1 cellular context compared by ENCODE assay signal in the genomic region with DNA sequence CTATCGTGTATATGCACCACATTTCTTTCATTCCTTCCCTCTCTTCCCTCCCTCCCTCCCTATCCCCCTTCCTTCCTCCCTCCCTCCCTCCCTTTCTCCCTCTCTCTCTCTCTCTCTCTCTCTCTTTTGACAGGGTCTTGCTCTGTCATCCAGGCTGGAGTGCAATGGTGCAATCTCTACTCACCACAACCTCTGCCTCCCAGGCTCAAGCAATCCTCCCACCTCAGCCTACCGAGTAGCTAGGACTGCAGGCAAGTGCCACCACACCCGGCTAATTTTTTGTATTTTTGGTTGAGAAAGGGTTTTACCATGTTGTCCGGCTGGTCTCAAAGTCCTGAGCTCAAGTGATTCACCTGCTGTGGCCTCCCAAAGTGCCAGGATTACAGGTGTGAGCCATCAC.
TF ChIP-seq lines count a peak whose summit lies in the region.

No MANE protein-coding gene starts in this region.

TF ChIP-seq in HEK293T, 16 proteins besides CTCF, POLR2A, EP300 and RAD21:
- TF ChIP-seq CTBP1 (IDR thresholded peaks at IDR 0.05; ENCODE audit: borderline replicate concordance) (no peak), ZNF384 (IDR thresholded peaks at IDR 0.05) (no peak), LEF1 (IDR thresholded peaks at IDR 0.05; ENCODE audit: borderline replicate concordance) (no peak), SUZ12 (IDR thresholded peaks at IDR 0.05) (no peak), NFRKB (IDR thresholded peaks at IDR 0.05) (no peak), SP1 (IDR thresholded peaks at IDR 0.05) (no peak), ARNT (IDR thresholded peaks at IDR 0.05) (no peak), ELF4 (IDR thresholded peaks at IDR 0.05) (no peak), HDGF (IDR thresholded peaks at IDR 0.05; ENCODE audit: borderline replicate concordance) (no peak), FOXK2 (IDR thresholded peaks at IDR 0.05) (no peak), FOXM1 (IDR thresholded peaks at IDR 0.05; ENCODE audit: borderline replicate concordance) (no peak), L3MBTL2 (conservative IDR thresholded peaks at IDR 0.05) (no peak), TARDBP (IDR thresholded peaks at IDR 0.05) (no peak), FOXA1 (IDR thresholded peaks at IDR 0.05) (no peak), BHLHE40 (IDR thresholded peaks at IDR 0.05; ENCODE audit: borderline replicate concordance) (no peak)
- TF ChIP-seq, protein P1, sequence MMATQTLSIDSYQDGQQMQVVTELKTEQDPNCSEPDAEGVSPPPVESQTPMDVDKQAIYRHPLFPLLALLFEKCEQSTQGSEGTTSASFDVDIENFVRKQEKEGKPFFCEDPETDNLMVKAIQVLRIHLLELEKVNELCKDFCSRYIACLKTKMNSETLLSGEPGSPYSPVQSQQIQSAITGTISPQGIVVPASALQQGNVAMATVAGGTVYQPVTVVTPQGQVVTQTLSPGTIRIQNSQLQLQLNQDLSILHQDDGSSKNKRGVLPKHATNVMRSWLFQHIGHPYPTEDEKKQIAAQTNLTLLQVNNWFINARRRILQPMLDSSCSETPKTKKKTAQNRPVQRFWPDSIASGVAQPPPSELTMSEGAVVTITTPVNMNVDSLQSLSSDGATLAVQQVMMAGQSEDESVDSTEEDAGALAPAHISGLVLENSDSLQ (IDR thresholded peaks at IDR 0.05): no peak
TF ChIP-seq in HEK293T: peak in this region for 0.
